1 cellular context compared by ENCODE assay signal in the genomic region with DNA sequence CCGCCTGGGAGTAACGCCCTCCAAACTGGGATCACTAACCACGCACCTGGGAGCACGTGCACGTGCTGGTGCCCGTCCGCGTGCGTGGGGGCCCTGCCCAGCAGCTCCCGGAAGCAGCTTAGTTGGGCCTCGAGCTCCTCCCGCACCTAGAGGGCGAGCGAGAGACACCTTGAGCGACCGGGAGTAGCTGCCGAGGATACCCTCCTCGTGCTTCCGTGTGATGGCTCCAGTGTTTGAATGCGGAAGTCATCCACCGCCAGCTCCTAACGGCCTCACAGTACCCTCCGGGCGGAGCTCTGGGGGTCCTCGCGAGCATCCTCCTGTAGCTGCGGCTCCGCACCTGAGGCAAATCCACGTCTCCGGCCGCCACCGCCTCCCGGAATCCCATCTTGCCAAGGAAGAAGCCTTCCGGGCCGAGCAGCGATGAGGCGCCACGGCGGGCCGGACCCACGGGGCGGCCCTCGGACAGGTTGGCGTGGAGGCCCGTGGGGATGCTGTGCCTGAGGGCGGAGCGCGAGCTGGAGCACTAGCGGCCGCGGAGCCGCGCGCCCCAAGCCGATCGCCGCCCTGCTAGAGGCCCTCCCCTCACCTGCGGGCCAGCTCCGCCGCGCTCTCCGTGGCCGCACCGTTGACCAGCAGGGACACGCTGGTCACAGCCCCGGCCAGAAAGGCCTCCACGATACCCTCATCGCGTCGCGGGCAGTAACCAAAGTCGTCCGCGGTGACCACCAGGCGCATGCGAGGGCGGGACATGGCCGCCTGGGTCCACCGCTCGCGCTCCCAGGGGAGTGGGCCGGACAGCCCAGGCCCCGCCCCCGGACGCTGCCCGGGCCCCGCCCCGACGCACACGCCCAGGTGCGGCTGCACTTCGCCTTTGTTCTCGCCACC.
TF ChIP-seq lines count a peak whose summit lies in the region.

A gene with protein sequence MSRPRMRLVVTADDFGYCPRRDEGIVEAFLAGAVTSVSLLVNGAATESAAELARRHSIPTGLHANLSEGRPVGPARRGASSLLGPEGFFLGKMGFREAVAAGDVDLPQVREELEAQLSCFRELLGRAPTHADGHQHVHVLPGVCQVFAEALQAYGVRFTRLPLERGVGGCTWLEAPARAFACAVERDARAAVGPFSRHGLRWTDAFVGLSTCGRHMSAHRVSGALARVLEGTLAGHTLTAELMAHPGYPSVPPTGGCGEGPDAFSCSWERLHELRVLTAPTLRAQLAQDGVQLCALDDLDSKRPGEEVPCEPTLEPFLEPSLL (minus strand): TSS at position 761 of the 888 bp plus-strand sequence. CDS start 8 bp downstream, at position 753.

TF ChIP-seq in SK-N-SH, 30 proteins besides CTCF, POLR2A, EP300 and RAD21 (continued from another document):
- TF ChIP-seq, protein P1, sequence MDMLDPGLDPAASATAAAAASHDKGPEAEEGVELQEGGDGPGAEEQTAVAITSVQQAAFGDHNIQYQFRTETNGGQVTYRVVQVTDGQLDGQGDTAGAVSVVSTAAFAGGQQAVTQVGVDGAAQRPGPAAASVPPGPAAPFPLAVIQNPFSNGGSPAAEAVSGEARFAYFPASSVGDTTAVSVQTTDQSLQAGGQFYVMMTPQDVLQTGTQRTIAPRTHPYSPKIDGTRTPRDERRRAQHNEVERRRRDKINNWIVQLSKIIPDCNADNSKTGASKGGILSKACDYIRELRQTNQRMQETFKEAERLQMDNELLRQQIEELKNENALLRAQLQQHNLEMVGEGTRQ (IDR thresholded peaks at IDR 0.05; ENCODE audit: borderline replicate concordance, low read depth, low read length) = no peak
- peak; percentile 56; the same call in 1 of the 2 replicates for TF ChIP-seq NRF1 (IDR thresholded peaks at IDR 0.05; ENCODE audit: low read depth, low read length)
- peak; percentile 64 for TF ChIP-seq CHD2 (IDR thresholded peaks at IDR 0.05; ENCODE audit: low read length, partially characterized antibody)
TF ChIP-seq in SK-N-SH: peak in this region for 10.
